Comparison of ENCODE assay signal across 8 cellular contexts in genomic region chr2:96148410-96149217, GRCh38. TPM values are rescaled to one million over a fixed set of nuclear protein-coding genes. Genes with fewer than 3 reads are reported as not detected.
DNase-seq lines count a peak whose midpoint lies in the region; ATAC-seq and TF ChIP-seq lines count a peak whose summit lies in the region.

No MANE protein-coding gene starts in this region.

- peak overlapping the region; percentile 96 for H3K27ac ChIP-seq in C4-2B

- peak; percentile 90 for TF ChIP-seq POLR2A in Raji (IDR thresholded peaks at IDR 0.05; ENCODE audit: insufficient read depth, low read depth, low read length)

- ATAC-seq in GM19463 (IDR thresholded peaks at IDR 0.05; ENCODE audit: unreplicated experiment) = peak; percentile 37

- TF ChIP-seq CTCF in C4-2B (conservative IDR thresholded peaks at IDR 0.05) = no peak

- DNase-seq in HS-5 (ENCODE audit: low read depth) (peak; percentile 87), germinal center (ENCODE audit: low spot score) (peak; percentile 85), renal cortical epithelial cell (ENCODE audit: low read depth) (peak; percentile 58), NCI-H1092 treated with DMSO at 0.1 percent for 48 hours (lab: John Stamatoyannopoulos, UW) (no peak)
- DNase-seq in activated T-helper 9 cell treated with anti-CD3 and anti-CD28 coated beads, Interleukin-2, amount 50 U/mL, for 16 hours (ENCODE audit: low read depth) = peak; percentile 94

RNA-seq across cellular contexts. Expression of gene DUSP2, which starts 3.4 kb away (rescaled TPM):
- total RNA-seq in renal cortical epithelial cell = 0.17 and 0.40 TPM in 2 replicates

RNA-seq across cellular contexts. Expression of gene ASTL, which starts 10.3 kb away (rescaled TPM):
- not detected in 2 replicates for total RNA-seq in renal cortical epithelial cell

RNA-seq across cellular contexts. Expression of gene ADRA2B, which starts 32.2 kb away (rescaled TPM):
- not detected in 2 replicates for total RNA-seq in renal cortical epithelial cell
